ENCODE assay signal across 8 cellular contexts in genomic region chr2:71330585-71331330, GRCh38. TPM values are rescaled to one million over a fixed set of nuclear protein-coding genes. Genes with fewer than 3 reads are reported as not detected.
DNase-seq lines count a peak whose midpoint lies in the region; ATAC-seq and TF ChIP-seq lines count a peak whose summit lies in the region.

No MANE protein-coding gene starts in this region.

- H2AFZ ChIP-seq in OCI-LY7 (ENCODE audit: low read length), result peak overlapping the region; percentile 56; the same call in 1 of the 2 replicates

- no peaks in the 10 kb centered on the region for H3K9me3 Mint-ChIP-seq in dendritic cell treated with granulocyte-macrophage colony-stimulating factor and Interleukin-4, amounts not matched to agents 40 ng/mL and 50 ng/mL, for 4 days

- H3K4me2 ChIP-seq in OCI-LY7 (ENCODE audit: low read length), result peak overlapping the region; percentile 58

- peaks cover 20% of the 10 kb centered on the region for H4K20me1 ChIP-seq in OCI-LY7 (ENCODE audit: insufficient read depth, low read length)

- H3K36me3 Mint-ChIP-seq in dendritic cell treated with granulocyte-macrophage colony-stimulating factor and Interleukin-4, amounts not matched to agents 40 ng/mL and 50 ng/mL, for 4 days (ENCODE audit: low read depth), result peaks cover 34% of the 10 kb centered on the region

- no peaks in the 10 kb centered on the region for H3K27me3 ChIP-seq in psoas muscle (ENCODE audit: insufficient read depth in 3 of 3, low read length in 2 of 3)

- 52 to 70% (median 58%) methylated on average over 14 of the region's 14 CpGs for WGBS in psoas muscle, 3 donors

- H3K27ac Mint-ChIP-seq in dendritic cell treated with granulocyte-macrophage colony-stimulating factor and Interleukin-4, amounts not matched to agents 40 ng/mL and 50 ng/mL, for 4 days, result peak overlapping the region; percentile 97

- H3K36me3 ChIP-seq in ES-I3 (ENCODE audit: insufficient read depth, low read length) (no peaks in the 10 kb centered on the region), OCI-LY7 (ENCODE audit: insufficient read depth, low read length) (peaks cover 22% of the 10 kb centered on the region; the same call in 1 of the 2 replicates), psoas muscle (ENCODE audit: insufficient read depth in 1 of 2, low read depth in 1 of 2) (no peaks in the 10 kb centered on the region)

- CTCF ChIA-PET in OCI-LY7 (lab: Charles Lee; ENCODE audit: unreplicated experiment), result interaction anchor here (0.6 kb wide), 1 partner anchor 96 kb away, joined by 3 read pairs; no protein-coding TSS in a partner anchor

- H3K27ac ChIP-seq in OCI-LY7 (ENCODE audit: low read depth, low read length, poor library complexity, severe bottlenecking), result no peak overlapping the region
- H3K27ac ChIP-seq in psoas muscle, result peak overlapping the region; percentile 95

- H3K4me3 Mint-ChIP-seq in dendritic cell treated with granulocyte-macrophage colony-stimulating factor and Interleukin-4, amounts not matched to agents 40 ng/mL and 50 ng/mL, for 4 days, result peak overlapping the region; percentile 97

- DNase-seq in OCI-LY7 (ENCODE audit: low spot score) (no peak), psoas muscle (no peak), kidney glomerular epithelial cell (lab: John Stamatoyannopoulos, UW) (no peak)

- BruUV-seq in OCI-LY7 (replicated peaks; lab: Mats Ljungman, UMichigan), result no TSS peak

- ATAC-seq in psoas muscle (no peak), GM21367 (IDR thresholded peaks at IDR 0.05; ENCODE audit: unreplicated experiment) (no peak), HG03439 (IDR thresholded peaks at IDR 0.05; ENCODE audit: unreplicated experiment) (no peak), GM19395 (IDR thresholded peaks at IDR 0.05; ENCODE audit: unreplicated experiment) (no peak)

- H3K4me3 ChIP-seq in OCI-LY7 (ENCODE audit: low read depth, low read length, poor library complexity, severe bottlenecking), result peak overlapping the region; percentile 91
- peak overlapping the region; percentile 93 for H3K4me3 ChIP-seq in psoas muscle

- H3K4me1 ChIP-seq in ES-I3 (ENCODE audit: insufficient read depth, low read length) (0 out of 2 replicates have a peak, but pooled peaks cover 8% of the 10 kb centered on the region), OCI-LY7 (ENCODE audit: insufficient read depth, low read length, poor library complexity, severe bottlenecking) (peaks cover 14% of the 10 kb centered on the region), psoas muscle (peaks cover 22% of the 10 kb centered on the region)

- H3K27me3 Mint-ChIP-seq in dendritic cell treated with granulocyte-macrophage colony-stimulating factor and Interleukin-4, amounts not matched to agents 40 ng/mL and 50 ng/mL, for 4 days, result no peaks in the 10 kb centered on the region

- POLR2A ChIA-PET in OCI-LY7 (lab: Charles Lee), result interaction anchor here (0.8 to 2.3 kb wide), 6 partner anchors 14 to 54 kb away, joined by 3 to 7 read pairs (median 4); no protein-coding TSS in a partner anchor

- intact Hi-C loops in OCI-LY7 (cut with micrococcal nuclease; ENCODE audit: unreplicated experiment) (no loop called here), psoas muscle (cut with DNase I) (loop anchor here (5.0 kb wide), 2 partner anchors 33 to 108 kb away; no protein-coding TSS in a partner anchor)
- intact Hi-C loops in dendritic cell treated with granulocyte-macrophage colony-stimulating factor and Interleukin-4, amounts not matched to agents 40 ng/mL and 50 ng/mL, for 4 days (cut with micrococcal nuclease), result loop anchor here (2.0 to 10.0 kb wide), 3 partner anchors 54 to 196 kb away; partner anchors contain the start of genes MCEE, MPHOSPH10 and PAIP2B

- H3K79me2 ChIP-seq in OCI-LY7 (ENCODE audit: insufficient read depth, low read depth, low read length), result peaks cover 40% of the 10 kb centered on the region

- H3K9me2 ChIP-seq in OCI-LY7 (ENCODE audit: insufficient read depth, low read length), result no peaks in the 10 kb centered on the region

- H3K4me1 Mint-ChIP-seq in dendritic cell treated with granulocyte-macrophage colony-stimulating factor and Interleukin-4, amounts not matched to agents 40 ng/mL and 50 ng/mL, for 4 days (ENCODE audit: low read depth), result peaks cover 23% of the 10 kb centered on the region

- H3K9me3 ChIP-seq in ES-I3 (ENCODE audit: control insufficient read depth, insufficient read depth, low read length) (no peaks in the 10 kb centered on the region), OCI-LY7 (ENCODE audit: low read length) (no peaks in the 10 kb centered on the region), psoas muscle (no peaks in the 10 kb centered on the region)

- TF ChIP-seq CTCF in OCI-LY7 (conservative IDR thresholded peaks at IDR 0.05; ENCODE audit: low read length) (no peak), psoas muscle (IDR thresholded peaks at IDR 0.05) (no peak)

- peak overlapping the region; percentile 99; the same call in 1 of the 2 replicates for H3K9ac ChIP-seq in ES-I3 (ENCODE audit: low read depth, low read length)

RNA-seq across cellular contexts. Expression of gene ZNF638, which starts 0.8 kb away (rescaled TPM):
- 138 and 165 TPM in 2 replicates for total RNA-seq in OCI-LY7 (2014; rRNA removed; shearing (Covaris generic))
- total RNA-seq in OCI-LY7 (2022) (114 and 123 TPM in 2 replicates), psoas muscle (10 to 100 TPM; 62.3 to 73.6 (median 65.4) TPM)
- polyA plus RNA-seq in psoas muscle, result 10 to 100 TPM; 50.5 to 58.6 (median 56.3) TPM
